Comparison of ENCODE assay signal across 17 cellular contexts in genomic region chr5:15757635-15758034, GRCh38.
A peak's percentile ranks its signal among the peaks of the same experiment; 100 is the strongest.
DNase-seq lines count a peak whose midpoint lies in the region; ATAC-seq and TF ChIP-seq lines count a peak whose summit lies in the region.
"Had no signal": no experiment of that assay in that cellular context is flagged by ENCODE, and none has a peak within 500 bp of the region (broad histone marks: within the 10 kb centered on the region; RNA-seq: fewer than 3 reads in every experiment).

No MANE protein-coding gene starts in this region.

- H2AFZ ChIP-seq in H9 (ENCODE audit: low read length) (no peak overlapping the region), hepatocyte (no peak overlapping the region)

- H3K4me1 ChIP-seq in H9 (ENCODE audit: insufficient read depth, low read length) (no peaks in the 10 kb centered on the region), hepatocyte (ENCODE audit: insufficient read depth) (peaks cover 6% of the 10 kb centered on the region)

- no peak overlapping the region for H2BK20ac ChIP-seq in H9 (ENCODE audit: low read depth, low read length, poor library complexity, severe bottlenecking)

- H3K27ac ChIP-seq in H9 (ENCODE audit: insufficient read length, low read depth, low read length) (no peak overlapping the region), hepatocyte (no peak overlapping the region)

- H3K14ac ChIP-seq in H9 (ENCODE audit: insufficient read depth, low read length): no peak overlapping the region

- H3K4ac ChIP-seq in H9 (ENCODE audit: low read depth, low read length): no peak overlapping the region

- no peak overlapping the region for H3K4me3 Mint-ChIP-seq in H9
- H3K4me3 Mint-ChIP-seq: CD14-positive monocyte had no signal

- H3K18ac ChIP-seq in H9 (ENCODE audit: insufficient read length, low read depth, low read length): no peak overlapping the region

- no peak overlapping the region for H3K23ac ChIP-seq in H9 (ENCODE audit: insufficient read length, low read depth, low read length)

- peaks cover 12 to 13% of the 10 kb centered on the region in 2 experiments for H3K4me1 Mint-ChIP-seq in H9
- H3K4me1 Mint-ChIP-seq: CD14-positive monocyte had no signal

- in situ Hi-C loops in GM13977 (cut with MboI; ENCODE audit: low pct_unique_long_range_greater_than_20kb, low sequenced_read_pairs, unreplicated experiment): no loop called here

- H3K79me2 ChIP-seq in H9 (ENCODE audit: insufficient read depth, low read length): no peaks in the 10 kb centered on the region
- peaks cover 19% of the 10 kb centered on the region for H3K79me2 ChIP-seq in hepatocyte

- peaks cover 5% of the 10 kb centered on the region for H3K79me1 ChIP-seq in H9 (ENCODE audit: insufficient read depth, low read depth, low read length, poor library complexity, severe bottlenecking)

- no peak overlapping the region for H3K4me3 ChIP-seq in hepatocyte

- H3K27ac Mint-ChIP-seq in H9: peak overlapping the region in 2 of 3 experiments; percentile 1 to 12; a peak in 1 of 7 replicates
- H3K27ac Mint-ChIP-seq: CD14-positive monocyte had no signal

- no peaks in the 10 kb centered on the region for H4K20me1 ChIP-seq in H9 (ENCODE audit: control insufficient read depth, insufficient read depth, insufficient read length)
- H4K20me1 ChIP-seq in hepatocyte (ENCODE audit: insufficient read depth, poor library complexity, severe bottlenecking): no peaks in the 10 kb centered on the region

- H2AK5ac ChIP-seq in H9 (ENCODE audit: insufficient read length, low read length): no peak overlapping the region

- no peak for ATAC-seq in GM21423 (IDR thresholded peaks at IDR 0.05; ENCODE audit: unreplicated experiment)

- no peak overlapping the region for H2BK15ac ChIP-seq in H9 (ENCODE audit: low read depth, low read length)

- H3K36me3 Mint-ChIP-seq in H9 (ENCODE audit: insufficient read depth in 1 of 3, low read depth in 3 of 3): peaks cover 0 to 4% (median 0%) of the 10 kb centered on the region in 3 experiments; a peak in 2 of 7 replicates
- H3K36me3 Mint-ChIP-seq: CD14-positive monocyte had no signal

- DNase-seq in H9 (no peak), NCI-H69 (lab: John Stamatoyannopoulos, UW) (peak; percentile 17), hepatocyte (ENCODE audit: low spot score) (no peak), retina (peak; percentile 19), GM13977 (ENCODE audit: low spot score) (no peak), SHP77 treated with DMSO at 0.1 percent for 48 hours (lab: John Stamatoyannopoulos, UW) (no peak)
- DNase-seq: AML-193, COR-L47, GF-D8, H7, NCI-H146, NCI-H2081 treated with DMSO at 0.1 percent for 48 hours, NCI-H2227 treated with DMSO at 0.1 percent for 48 hours, NCI-H524, RPMI8226 had no signal

- no peak overlapping the region for H3T11ph ChIP-seq in H9 (ENCODE audit: low read length)

- H4K91ac ChIP-seq in H9 (ENCODE audit: insufficient read length, low read depth, low read length): no peak overlapping the region

- no peak overlapping the region for H4K8ac ChIP-seq in H9 (replicated peaks; ENCODE audit: insufficient read length, low read depth, low read length)

- no peaks in the 10 kb centered on the region for H3K23me2 ChIP-seq in H9 (ENCODE audit: insufficient read length, low read depth, low read length, poor library complexity, severe bottlenecking)

- no peaks in the 10 kb centered on the region for H3K9me3 Mint-ChIP-seq in H9

- no peak for TF ChIP-seq CTCF in H9 (conservative IDR thresholded peaks at IDR 0.05)
- no peak for TF ChIP-seq CTCF in hepatocyte (IDR thresholded peaks at IDR 0.05; ENCODE audit: poor library complexity)
- no peak for TF ChIP-seq CTCF in GM13977 (IDR thresholded peaks at IDR 0.05; ENCODE audit: extremely low read depth, insufficient read depth, missing control alignments)

- H3K27me3 Mint-ChIP-seq in H9 (ENCODE audit: low read depth): no peaks in the 10 kb centered on the region

- H3K9me2 ChIP-seq in hepatocyte (replicated peaks; ENCODE audit: insufficient read depth): no peaks in the 10 kb centered on the region

- H3K27me3 ChIP-seq in H9 (ENCODE audit: insufficient read depth, low read length) (no peaks in the 10 kb centered on the region), hepatocyte (no peaks in the 10 kb centered on the region)

- no peak overlapping the region for H3K9ac ChIP-seq in H9 (ENCODE audit: extremely low read depth, insufficient read length, low read length)

- H3K4me2 ChIP-seq in H9 (ENCODE audit: insufficient read depth, insufficient read length, low read length): no peak overlapping the region
- peak overlapping the region; percentile 37 for H3K4me2 ChIP-seq in hepatocyte

- H2BK5ac ChIP-seq in H9 (ENCODE audit: insufficient read length, low read length): no peak overlapping the region

- H3K9me3 ChIP-seq in H9 (ENCODE audit: control insufficient read depth, low read depth, low read length) (no peaks in the 10 kb centered on the region), hepatocyte (ENCODE audit: low read depth) (no peaks in the 10 kb centered on the region)

- WGBS in H9 (ENCODE audit: extremely low coverage, insufficient read length, low lambda C conversion rate): no CpG with 5 or more reads among the region's 8 CpGs
- WGBS in hepatocyte (ENCODE audit: low lambda C conversion rate, missing lambda C conversion rate): 67% methylated on average over 8 of the region's 8 CpGs

- no peak overlapping the region for H3K56ac ChIP-seq in H9 (ENCODE audit: insufficient read length, low read depth, low read length)

- H4K5ac ChIP-seq in H9 (ENCODE audit: insufficient read length, low read depth, low read length): no peak overlapping the region

- no peaks in the 10 kb centered on the region for H3K36me3 ChIP-seq in hepatocyte (replicated peaks; ENCODE audit: insufficient read depth, low read depth)

- H2BK120ac ChIP-seq in H9 (ENCODE audit: low read depth, low read length, poor library complexity, severe bottlenecking): no peak overlapping the region

- H2BK12ac ChIP-seq in H9 (ENCODE audit: insufficient read length, low read depth, low read length): no peak overlapping the region

Comparison
In these comparisons a context has a peak if more than half of its experiments do, and no peak if none do; other contexts are left out.
1. DNase-seq: peak in NCI-H69 (single experiment) and retina (single experiment); none in H9 (single experiment), hepatocyte (single experiment), GM13977 (single experiment) and SHP77 treated with DMSO at 0.1 percent for 48 hours (single experiment).